39 cellular contexts compared by ENCODE assay signal in the genomic region with DNA sequence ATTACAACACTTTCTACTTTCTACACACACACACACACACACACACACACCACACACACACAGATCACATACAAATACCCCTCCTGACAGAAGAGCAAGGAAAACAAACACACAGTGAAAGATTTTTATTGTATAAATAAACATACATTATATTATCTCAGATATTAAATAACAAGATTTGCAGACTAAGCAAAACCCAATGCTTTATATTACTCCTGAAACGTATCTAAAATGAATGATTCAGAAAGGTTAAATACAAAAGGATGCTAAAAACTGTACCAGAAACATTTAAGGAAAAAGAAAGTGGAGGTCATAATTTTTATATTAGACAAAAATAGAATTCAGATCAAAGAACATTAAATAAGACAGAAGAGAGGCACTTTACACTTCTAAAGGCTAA.
"Had no signal": no experiment of that assay in that cellular context is flagged by ENCODE, and none has a peak within 500 bp of the region (broad histone marks: within the 10 kb centered on the region; RNA-seq: fewer than 3 reads in every experiment).

No MANE protein-coding gene starts in this region.

- DNase-seq: activated effector memory CD4-positive, alpha-beta T cell treated with anti-CD3 and anti-CD28 coated beads, Interleukin-2, amount 50 U/mL, for 16 hours; activated effector memory CD4-positive, alpha-beta T cell treated with Interleukin-2 at 50 U/mL for 16 hours; activated gamma-delta T cell; activated gamma-delta T cell treated with Interleukin-2 at 50 U/mL for 16 hours; activated naive CD4-positive, alpha-beta T cell; activated naive CD4-positive, alpha-beta T cell treated with anti-CD3 and anti-CD28 coated beads for 36 hours; activated naive CD4-positive, alpha-beta T cell treated with anti-CD3 and anti-CD28 coated beads, Interleukin-2, amount 50 U/mL, for 16 hours; activated naive CD4-positive, alpha-beta T cell treated with Interleukin-2 at 50 U/mL for 16 hours; activated naive CD8-positive, alpha-beta T cell treated with anti-CD3 and anti-CD28 coated beads for 36 hours; activated naive CD8-positive, alpha-beta T cell treated with anti-CD3 and anti-CD28 coated beads, Interleukin-2, amount 10 ng/mL, durations not matched to agents 7 days and 5 days; activated naive CD8-positive, alpha-beta T cell treated with anti-CD3 and anti-CD28 coated beads, Interleukin-2, amount 50 U/mL, for 24 hours; activated T-cell treated with anti-CD3 and anti-CD28 coated beads, Interleukin-2, amount 50 U/mL, for 1 hour; activated T-cell treated with anti-CD3 and anti-CD28 coated beads, Interleukin-2, amount 50 U/mL, for 24 hours; activated T-cell treated with anti-CD3 and anti-CD28 coated beads, Interleukin-2, amount 50 U/mL, for 4 hours; activated T-cell treated with anti-CD3 and anti-CD28 coated beads, Interleukin-2, amount 50 U/mL, for 48 hours; activated T-cell treated with anti-CD3 and anti-CD28 coated beads, Interleukin-2, amount 50 U/mL, for 72 hours; adrenal gland; amniotic stem cell; amygdala; anterior cingulate cortex; aorta; body of pancreas; brain microvascular endothelial cell; caudate nucleus; central memory CD4-positive, alpha-beta T cell; cerebellar nuclear complex had no signal

- H3K9me3 ChIP-seq: adrenal gland, ascending aorta, body of pancreas had no signal

- H3K4me1 ChIP-seq: adrenal gland, ascending aorta, body of pancreas, breast epithelium had no signal

- H3K9me3 Mint-ChIP-seq: activated naive CD4-positive, alpha-beta T cell treated with anti-CD3 and anti-CD28 coated beads, Interleukin-2, amount 50 U/mL, for 24 hours had no signal

- FAIRE-seq: astrocyte, bronchial epithelial cell had no signal

- H3K27me3 Mint-ChIP-seq: activated naive CD4-positive, alpha-beta T cell treated with anti-CD3 and anti-CD28 coated beads, Interleukin-2, amount 50 U/mL, for 24 hours; activated naive CD8-positive, alpha-beta T cell; activated naive CD8-positive, alpha-beta T cell treated with anti-CD3 and anti-CD28 coated beads for 36 hours; activated naive CD8-positive, alpha-beta T cell treated with anti-CD3 and anti-CD28 coated beads, Interleukin-2, amount 10 ng/mL, durations not matched to agents 7 days and 5 days; activated naive CD8-positive, alpha-beta T cell treated with anti-CD3 and anti-CD28 coated beads, Interleukin-2, amount 50 U/mL, for 24 hours; activated T-cell treated with anti-CD3 and anti-CD28 coated beads, Interleukin-2, amount 50 U/mL, for 24 hours; activated T-helper 17 cell treated with anti-CD3 and anti-CD28 coated beads, Interleukin-2, amount 50 U/mL, for 72 hours; central memory CD8-positive, alpha-beta T cell had no signal

- H3K4me3 Mint-ChIP-seq: activated naive CD4-positive, alpha-beta T cell treated with anti-CD3 and anti-CD28 coated beads for 36 hours; activated naive CD4-positive, alpha-beta T cell treated with anti-CD3 and anti-CD28 coated beads, Interleukin-2, amount 50 U/mL, for 24 hours; activated naive CD8-positive, alpha-beta T cell; activated naive CD8-positive, alpha-beta T cell treated with anti-CD3 and anti-CD28 coated beads for 36 hours; activated naive CD8-positive, alpha-beta T cell treated with anti-CD3 and anti-CD28 coated beads, Interleukin-2, amount 10 ng/mL, durations not matched to agents 7 days and 5 days; activated naive CD8-positive, alpha-beta T cell treated with anti-CD3 and anti-CD28 coated beads, Interleukin-2, amount 50 U/mL, for 24 hours; activated T-cell treated with anti-CD3 and anti-CD28 coated beads, Interleukin-2, amount 50 U/mL, for 24 hours; activated T-cell treated with anti-CD3 and anti-CD28 coated beads, Interleukin-2, amount 50 U/mL, for 4 hours; activated T-cell treated with anti-CD3 and anti-CD28 coated beads, Interleukin-2, amount 50 U/mL, for 72 hours; activated T-helper 1 cell treated with anti-CD3 and anti-CD28 coated beads, Interleukin-12 subunit alpha, Interleukin-12 subunit beta, Interleukin-2, Interleukin-4 antibody, amounts not matched to agents 30 ng/mL and 10 ng/mL and 1 ng/mL, durations not matched to agents 14 hours and 24 hours and 36 hours; activated T-helper 17 cell treated with anti-CD3 and anti-CD28 coated beads, Interleukin-2, amount 50 U/mL, for 72 hours; brain; central memory CD8-positive, alpha-beta T cell had no signal

- ATAC-seq: activated naive CD4-positive, alpha-beta T cell treated with anti-CD3 and anti-CD28 coated beads, Interleukin-2, amount 50 U/mL, for 72 hours; activated naive CD8-positive, alpha-beta T cell treated with anti-CD3 and anti-CD28 coated beads, Interleukin-2, amount 50 U/mL, for 24 hours; activated T-cell treated with anti-CD3 and anti-CD28 coated beads, Interleukin-2, amount 50 U/mL, for 4 hours; activated T-cell treated with anti-CD3 and anti-CD28 coated beads, Interleukin-2, amount 50 U/mL, for 72 hours; activated T-helper 17 cell treated with anti-CD3 and anti-CD28 coated beads, Interleukin-2, amount 50 U/mL, for 72 hours; body of pancreas had no signal

- H3K27me3 ChIP-seq: adrenal gland, ascending aorta, body of pancreas, brain microvascular endothelial cell, breast epithelium, cardiac muscle cell had no signal

- H3K27ac Mint-ChIP-seq: activated naive CD4-positive, alpha-beta T cell treated with anti-CD3 and anti-CD28 coated beads for 36 hours; activated naive CD4-positive, alpha-beta T cell treated with anti-CD3 and anti-CD28 coated beads, Interleukin-2, amount 50 U/mL, for 24 hours; activated naive CD4-positive, alpha-beta T cell treated with anti-CD3 and anti-CD28 coated beads, Interleukin-2, amount 50 U/mL, for 72 hours; activated naive CD8-positive, alpha-beta T cell; activated naive CD8-positive, alpha-beta T cell treated with anti-CD3 and anti-CD28 coated beads for 36 hours; activated naive CD8-positive, alpha-beta T cell treated with anti-CD3 and anti-CD28 coated beads, Interleukin-2, amount 10 ng/mL, durations not matched to agents 7 days and 5 days; activated naive CD8-positive, alpha-beta T cell treated with anti-CD3 and anti-CD28 coated beads, Interleukin-2, amount 50 U/mL, for 24 hours; activated T-cell treated with anti-CD3 and anti-CD28 coated beads, Interleukin-2, amount 50 U/mL, for 24 hours; activated T-cell treated with anti-CD3 and anti-CD28 coated beads, Interleukin-2, amount 50 U/mL, for 72 hours; activated T-helper 1 cell treated with anti-CD3 and anti-CD28 coated beads, Interleukin-12 subunit alpha, Interleukin-12 subunit beta, Interleukin-2, Interleukin-4 antibody, amounts not matched to agents 30 ng/mL and 10 ng/mL and 1 ng/mL, durations not matched to agents 14 hours and 24 hours and 36 hours; activated T-helper 17 cell treated with anti-CD3 and anti-CD28 coated beads, Interleukin-2, amount 50 U/mL, for 72 hours; activated T-helper 2 cell treated with anti-CD3 and anti-CD28 coated beads, Interferon-gamma antibody, Interleukin-2, Interleukin-4, amounts not matched to agents 10 μg/mL and 5 μg/mL and 100 μg/mL, durations not matched to agents 14 hours and 24 hours and 36 hours; brain had no signal

- H3K27ac ChIP-seq: adrenal gland, ascending aorta, body of pancreas, brain microvascular endothelial cell, breast epithelium, cardiac muscle cell had no signal

- H3K4me3 ChIP-seq: adrenal gland, ascending aorta, body of pancreas, breast epithelium, cardiac muscle cell had no signal

- H3K4me1 Mint-ChIP-seq: activated naive CD4-positive, alpha-beta T cell treated with anti-CD3 and anti-CD28 coated beads, Interleukin-2, amount 50 U/mL, for 24 hours; activated naive CD8-positive, alpha-beta T cell treated with anti-CD3 and anti-CD28 coated beads for 36 hours; activated naive CD8-positive, alpha-beta T cell treated with anti-CD3 and anti-CD28 coated beads, Interleukin-2, amount 10 ng/mL, durations not matched to agents 7 days and 5 days; activated naive CD8-positive, alpha-beta T cell treated with anti-CD3 and anti-CD28 coated beads, Interleukin-2, amount 50 U/mL, for 24 hours; activated T-helper 17 cell treated with anti-CD3 and anti-CD28 coated beads, Interleukin-2, amount 50 U/mL, for 72 hours; brain; central memory CD8-positive, alpha-beta T cell had no signal

- H3K36me3 Mint-ChIP-seq: activated naive CD4-positive, alpha-beta T cell treated with anti-CD3 and anti-CD28 coated beads, Interleukin-2, amount 50 U/mL, for 24 hours; activated naive CD4-positive, alpha-beta T cell treated with anti-CD3 and anti-CD28 coated beads, Interleukin-2, amount 50 U/mL, for 72 hours; activated naive CD8-positive, alpha-beta T cell; activated naive CD8-positive, alpha-beta T cell treated with anti-CD3 and anti-CD28 coated beads for 36 hours; activated naive CD8-positive, alpha-beta T cell treated with anti-CD3 and anti-CD28 coated beads, Interleukin-2, amount 10 ng/mL, durations not matched to agents 7 days and 5 days; brain had no signal

- H3K36me3 ChIP-seq: adrenal gland, ascending aorta, brain microvascular endothelial cell, breast epithelium, cardiac muscle cell had no signal
